6 cellular contexts compared by ENCODE assay signal in the genomic region with DNA sequence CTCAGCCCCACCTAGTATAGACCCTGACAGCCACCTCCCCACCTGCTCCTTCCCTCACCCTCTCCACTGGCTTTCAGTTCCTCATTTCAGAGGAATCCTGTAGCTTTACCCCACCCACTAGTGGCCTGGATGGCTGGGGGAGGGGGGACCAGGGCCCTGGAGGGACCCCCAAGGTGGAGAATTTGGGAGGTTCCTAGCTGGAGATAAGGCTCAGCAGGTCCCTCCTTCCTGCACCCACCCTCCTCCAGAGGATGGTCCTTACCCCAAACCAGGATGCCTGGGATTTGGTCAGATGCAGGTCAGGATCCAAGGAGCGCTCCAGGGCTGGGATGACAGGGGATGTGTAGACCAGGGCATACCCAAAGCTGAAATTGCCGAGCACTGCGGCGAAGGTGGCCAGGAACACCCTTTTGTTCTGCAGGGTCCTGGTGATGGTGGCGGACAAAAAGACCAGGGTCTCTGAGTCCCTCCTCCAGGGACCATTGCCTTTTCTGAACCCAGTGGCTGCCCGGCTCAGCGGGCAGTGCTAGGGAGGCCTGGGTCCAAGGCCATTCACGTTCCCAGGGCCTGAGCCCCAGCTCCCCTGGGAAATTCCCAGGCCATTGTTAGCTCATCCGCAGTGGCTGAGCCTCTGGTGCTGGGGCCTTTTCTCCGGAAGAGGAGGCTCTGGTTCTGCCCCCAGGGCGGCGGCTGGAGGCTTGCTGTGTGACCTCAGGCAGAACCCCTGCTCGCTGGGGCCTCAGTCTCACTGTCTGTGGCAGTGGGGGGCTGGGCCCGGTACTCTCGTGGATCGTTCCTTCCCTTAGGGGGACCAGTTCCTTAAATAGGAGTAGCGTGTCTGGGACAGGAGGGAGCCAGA. TPM values are rescaled to one million over a fixed set of nuclear protein-coding genes. Genes with fewer than 3 reads are reported as not detected.
DNase-seq lines count a peak whose midpoint lies in the region; ATAC-seq lines count a peak whose summit lies in the region.

No MANE protein-coding gene starts in this region.

- H3K27ac Mint-ChIP-seq in activated CD4-positive, alpha-beta memory T cell treated with anti-CD3 and anti-CD28 coated beads for 36 hours = no peak overlapping the region

- intact Hi-C loops in activated CD4-positive, alpha-beta memory T cell treated with anti-CD3 and anti-CD28 coated beads for 36 hours (cut with micrococcal nuclease) = loop anchor here (5.0 kb wide), 1 partner anchor 61 kb away; the partner anchor contains the start of gene REXO4
- intact Hi-C loops in left colon (cut with DNase I, micrococcal nuclease) = no loop called here

- peak overlapping the region; percentile 46 for H3K4me3 Mint-ChIP-seq in activated CD4-positive, alpha-beta memory T cell treated with anti-CD3 and anti-CD28 coated beads for 36 hours

- H3K9me3 Mint-ChIP-seq in activated CD4-positive, alpha-beta memory T cell treated with anti-CD3 and anti-CD28 coated beads for 36 hours = no peaks in the 10 kb centered on the region

- no peaks in the 10 kb centered on the region for H3K27me3 Mint-ChIP-seq in activated CD4-positive, alpha-beta memory T cell treated with anti-CD3 and anti-CD28 coated beads for 36 hours

- H3K36me3 Mint-ChIP-seq in activated CD4-positive, alpha-beta memory T cell treated with anti-CD3 and anti-CD28 coated beads for 36 hours = no peaks in the 10 kb centered on the region

- peak; percentile 22 for DNase-seq in activated CD4-positive, alpha-beta memory T cell treated with anti-CD3 and anti-CD28 coated beads for 36 hours
- DNase-seq in left colon (no peak), putamen (ENCODE audit: low spot score) (no peak), DMS 273 treated with DMSO at 0.1 percent for 48 hours (lab: John Stamatoyannopoulos, UW) (no peak)

- CTCF ChIA-PET in activated CD4-positive, alpha-beta memory T cell treated with anti-CD3 and anti-CD28 coated beads for 36 hours (lab: Charles Lee) = interaction anchor here (0.8 to 1.3 kb wide), 6 partner anchors 9 to 297 kb away, joined by 3 to 5 read pairs (median 3); no protein-coding TSS in a partner anchor

- peak; percentile 35 for ATAC-seq in GM18868 (IDR thresholded peaks at IDR 0.05; ENCODE audit: unreplicated experiment)
- peak; percentile 28 for ATAC-seq in HG03025 (IDR thresholded peaks at IDR 0.05; ENCODE audit: low FRiP score, unreplicated experiment)
- ATAC-seq in left colon = peak; percentile 13

- peaks cover 5% of the 10 kb centered on the region for H3K4me1 Mint-ChIP-seq in activated CD4-positive, alpha-beta memory T cell treated with anti-CD3 and anti-CD28 coated beads for 36 hours (ENCODE audit: low read depth)

- POLR2A ChIA-PET in activated CD4-positive, alpha-beta memory T cell treated with anti-CD3 and anti-CD28 coated beads for 36 hours (lab: Charles Lee) = interaction anchor here (1.1 kb wide), 1 partner anchor 102 kb away, joined by 3 read pairs; the partner anchor contains the start of gene STKLD1

RNA-seq across cellular contexts. Expression of gene SLC2A6, which starts 0.7 kb away (rescaled TPM):
- 1 to 10 TPM; 2.2 to 2.6 TPM for total RNA-seq in activated CD4-positive, alpha-beta memory T cell treated with anti-CD3 and anti-CD28 coated beads for 36 hours
- 1 to 10 TPM; 1.6 to 2.9 TPM for total RNA-seq in left colon

RNA-seq across cellular contexts. Expression of gene CACFD1, which starts 18.4 kb away (rescaled TPM):
- total RNA-seq in activated CD4-positive, alpha-beta memory T cell treated with anti-CD3 and anti-CD28 coated beads for 36 hours = 1 to 10 TPM; 1.1 to 1.2 TPM
- 10 to 100 TPM; 66.1 to 75.4 TPM for total RNA-seq in left colon

RNA-seq across cellular contexts. Expression of gene MYMK, which starts 46.5 kb away (rescaled TPM):
- total RNA-seq in activated CD4-positive, alpha-beta memory T cell treated with anti-CD3 and anti-CD28 coated beads for 36 hours = not detected
- total RNA-seq in left colon = not detected

RNA-seq across cellular contexts. Expression of gene ADAMTS13, which starts 56.1 kb away (rescaled TPM):
- 1 to 10 TPM; 2.4 to 2.6 TPM for total RNA-seq in activated CD4-positive, alpha-beta memory T cell treated with anti-CD3 and anti-CD28 coated beads for 36 hours
- total RNA-seq in left colon = 1 to 10 TPM; 3.0 to 4.4 TPM

RNA-seq across cellular contexts. Expression of gene ADAMTSL2, which starts 56.3 kb away (rescaled TPM):
- under 1 TPM; 0.05 to 0.07 TPM for total RNA-seq in activated CD4-positive, alpha-beta memory T cell treated with anti-CD3 and anti-CD28 coated beads for 36 hours
- 1 to 10 TPM; 1.2 to 1.3 TPM for total RNA-seq in left colon

Comparison
In these comparisons a context has a peak if more than half of its experiments do, and no peak if none do; other contexts are left out.
1. RNA of gene CACFD1, which starts 18.4 kb away (total RNA-seq): 66.1 to 75.4 TPM in left colon; 1.1 to 1.2 TPM in activated CD4-positive, alpha-beta memory T cell treated with anti-CD3 and anti-CD28 coated beads for 36 hours; every median in the first group is over 10 times any median in the second.
2. Peak in every context shown above with its lines, with median percentiles within 50 percentile points of each other: ATAC-seq.